In genomic region chr15:22265961-22266360, GRCh38 we compare ENCODE assay signal across 28 cellular contexts.
"Had no signal": no experiment of that assay in that cellular context is flagged by ENCODE, and none has a peak within 500 bp of the region (broad histone marks: within the 10 kb centered on the region; RNA-seq: fewer than 3 reads in every experiment).

No MANE protein-coding gene starts in this region.

- DNase-seq: activated CD4-positive, alpha-beta memory T cell treated with anti-CD3 and anti-CD28 coated beads, Interleukin-2, amount 10 ng/mL, durations not matched to agents 7 days and 5 days; activated CD4-positive, alpha-beta T cell treated with anti-CD3 and anti-CD28 coated beads, Interleukin-2, amount 10 ng/mL, durations not matched to agents 24 days and 14 days; activated CD4-positive, CD25-positive, alpha-beta regulatory T cell treated with anti-CD3 and anti-CD28 coated beads, Interleukin-2, amount 50 U/mL, for 72 hours; activated effector memory CD4-positive, alpha-beta T cell treated with anti-CD3 and anti-CD28 coated beads, Interleukin-2, amount 50 U/mL, for 16 hours; activated naive CD4-positive, alpha-beta T cell treated with anti-CD3 and anti-CD28 coated beads for 36 hours; activated naive CD8-positive, alpha-beta T cell treated with anti-CD3 and anti-CD28 coated beads for 36 hours; aorta; caudate nucleus; cortex of kidney; heart right ventricle; left ventricle myocardium superior; mammary epithelial cell; naive B cell; nephron progenitor cell; retina; sigmoid colon; small intestine; stimulated activated CD4-positive, alpha-beta T cell treated with anti-CD3 and anti-CD28 coated beads, Interleukin-1b, Interleukin-23, amount 100 ng/mL, for 48 hours; stimulated activated CD4-positive, alpha-beta T cell treated with anti-CD3 and anti-CD28 coated beads, Interleukin-4, amount 100 ng/mL, for 4 hours; stimulated activated naive B cell treated with anti-CD40 and anti-IgM and Interleukin-4, amounts not matched to agents 10 μg/mL and 1 μg/mL and 100 μg/mL, for 72 hours; stomach; T-helper 2 cell; upper lobe of left lung had no signal

- ATAC-seq: left ventricle myocardium superior; stimulated activated naive B cell treated with anti-CD40 and anti-IgM and Interleukin-4, amounts not matched to agents 10 μg/mL and 1 μg/mL and 100 μg/mL, for 72 hours had no signal

- FAIRE-seq: endothelial cell of umbilical vein, small intestine had no signal

- H3K9me3 ChIP-seq: adrenal gland, heart right ventricle, neutrophil, thyroid gland, upper lobe of left lung, vagina had no signal

- H3K4me3 ChIP-seq: adrenal gland, heart right ventricle, sigmoid colon, stomach, thyroid gland, upper lobe of left lung, vagina had no signal

- H3K4me1 ChIP-seq: adrenal gland, sigmoid colon, stomach, thyroid gland, upper lobe of left lung, vagina had no signal

- H3K36me3 ChIP-seq: adrenal gland, heart right ventricle, neutrophil, sigmoid colon, stomach, thyroid gland, upper lobe of left lung, vagina had no signal

- H3K27ac ChIP-seq: adrenal gland, neutrophil, sigmoid colon, thyroid gland, upper lobe of left lung, vagina had no signal

- H3K27me3 ChIP-seq: adrenal gland, neutrophil, sigmoid colon, stomach, thyroid gland, upper lobe of left lung, vagina had no signal
